Comparison of ENCODE assay signal across 8 cellular contexts in the genomic region with DNA sequence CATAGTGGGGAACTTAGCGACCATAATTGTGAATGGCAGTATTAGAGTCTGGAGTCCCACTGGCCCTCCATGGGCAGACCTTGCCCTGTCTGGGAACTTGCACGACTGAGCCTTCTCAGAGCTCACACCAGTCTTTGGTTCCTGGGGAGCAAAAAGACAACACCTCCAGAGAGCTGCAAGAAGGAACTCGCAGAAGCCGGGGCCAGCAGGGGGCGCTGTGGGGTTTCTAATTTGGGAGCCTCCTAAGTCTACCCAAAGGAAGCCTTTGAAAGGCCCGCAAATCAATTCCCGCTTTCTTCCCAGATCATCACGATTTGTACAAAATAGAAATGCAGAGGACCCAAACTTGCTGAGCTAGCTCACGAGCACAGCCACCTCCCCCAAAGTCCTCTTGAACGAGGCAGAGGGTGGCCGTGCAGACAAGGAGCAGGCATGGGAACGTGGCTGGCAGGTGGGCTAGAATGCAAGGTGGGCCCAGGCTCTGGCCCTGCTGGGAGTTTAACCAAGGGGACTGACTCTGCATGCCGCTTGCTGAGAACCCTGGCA. TPM values are rescaled to one million over a fixed set of nuclear protein-coding genes. Genes with fewer than 3 reads are reported as not detected.
DNase-seq lines count a peak whose midpoint lies in the region; ATAC-seq, FAIRE-seq and TF ChIP-seq lines count a peak whose summit lies in the region.

No MANE protein-coding gene starts in this region.

- no peak overlapping the region for H3K4me2 ChIP-seq in HepG2 (ENCODE audit: low read depth, low read length)

- intact Hi-C loops in A673 (cut with micrococcal nuclease; ENCODE audit: unreplicated experiment): loop anchor here (1.0 to 5.0 kb wide), 4 partner anchors 124 to 601 kb away; a partner anchor contains a TSS
- intact Hi-C loops in HepG2 (cut with micrococcal nuclease; ENCODE audit: unreplicated experiment): loop anchor here (1.0 to 10.0 kb wide), 3 partner anchors 351 to 601 kb away; no protein-coding TSS in a partner anchor

- no peak overlapping the region for H3K27ac Mint-ChIP-seq in chondrocyte (ENCODE audit: unreplicated experiment)

- H3K36me3 Mint-ChIP-seq in chondrocyte (ENCODE audit: low read depth): no peaks in the 10 kb centered on the region

- no peak overlapping the region for H3K27ac ChIP-seq in A673 (ENCODE audit: low read depth, low read length, poor library complexity, severe bottlenecking)
- H3K27ac ChIP-seq in HepG2 (ENCODE audit: extremely low read length, insufficient read depth, low read length): no peak overlapping the region

- TF ChIP-seq CTCF in A673 (conservative IDR thresholded peaks at IDR 0.05; ENCODE audit: low read depth, low read length) (peak; percentile 93), chondrocyte (IDR thresholded peaks at IDR 0.05) (peak; percentile 85), HepG2 (CRISPR knock-in tag; IDR thresholded peaks at IDR 0.05) (peak; percentile 66)

- peaks cover 23% of the 10 kb centered on the region for H3K27me3 Mint-ChIP-seq in chondrocyte (ENCODE audit: low read depth)

- H3K4me3 Mint-ChIP-seq in chondrocyte (ENCODE audit: unreplicated experiment): no peak overlapping the region

- no peaks in the 10 kb centered on the region for H3K9me3 Mint-ChIP-seq in chondrocyte (ENCODE audit: low read depth)

- H3K4me1 Mint-ChIP-seq in chondrocyte (ENCODE audit: low read depth): no peaks in the 10 kb centered on the region

- H3K27me3 ChIP-seq in A673 (replicated peaks; ENCODE audit: insufficient read depth, low read depth, low read length, poor library complexity) (no peaks in the 10 kb centered on the region), HepG2 (ENCODE audit: control insufficient read depth in 1 of 2, insufficient read depth in 2 of 2, low read length in 2 of 2) (peaks cover 1 to 17% of the 10 kb centered on the region in 2 experiments; a peak in 4 of 5 replicates)

- 18% methylated on average over 9 of the region's 13 CpGs for WGBS in HepG2 (ENCODE audit: low lambda C conversion rate)

- H3K36me3 ChIP-seq in A673 (ENCODE audit: insufficient read depth, low read length, poor library complexity, severe bottlenecking): peaks cover 8% of the 10 kb centered on the region
- no peaks in the 10 kb centered on the region for H3K36me3 ChIP-seq in HepG2 (replicated peaks in 1 of 2; ENCODE audit: control insufficient read depth in 1 of 2, insufficient read depth in 2 of 2, low read length in 2 of 2)

- no peaks in the 10 kb centered on the region for H3K79me2 ChIP-seq in HepG2 (ENCODE audit: insufficient read depth, low read length)

- in situ Hi-C loops in HepG2 (cut with HindIII; ENCODE audit: extremely low pct_ligation_motif_present, low pct_unique_long_range_greater_than_20kb): loop anchor here (10.0 kb wide), 2 partner anchors 348 to 608 kb away; no protein-coding TSS in a partner anchor

- 0 out of 2 replicates have a peak, but pooled peaks have one; percentile 32 for TF ChIP-seq RAD21 in HepG2 (CRISPR knock-in tag; IDR thresholded peaks at IDR 0.05)

- BruUV-seq in A673 (replicated peaks; lab: Mats Ljungman, UMichigan) (no TSS peak), HepG2 (replicated peaks; lab: Mats Ljungman, UMichigan) (no TSS peak)

- ATAC-seq in HepG2 (peak; percentile 84), GM21515 (IDR thresholded peaks at IDR 0.05; ENCODE audit: unreplicated experiment) (no peak)

- H3K4me1 ChIP-seq in A673 (ENCODE audit: insufficient read depth, low read length, poor library complexity, severe bottlenecking) (peaks cover 10% of the 10 kb centered on the region), HepG2 (ENCODE audit: insufficient read depth, low read length) (no peaks in the 10 kb centered on the region)

- CTCF ChIA-PET in A673 (lab: Charles Lee): interaction anchor here (1.3 to 1.8 kb wide), 5 partner anchors 9 to 614 kb away, joined by 3 to 5 read pairs (median 3); no protein-coding TSS in a partner anchor
- CTCF ChIA-PET in HepG2 (lab: Yijun Ruan, JAX; ENCODE audit: low intra/inter-chr PET ratio, low total read pairs): interaction anchor here (1.2 kb wide), 1 partner anchor 600 kb away, joined by 6 read pairs; no protein-coding TSS in a partner anchor

- H3K4me3 ChIP-seq in A673 (ENCODE audit: low read depth, low read length, poor library complexity, severe bottlenecking) (no peak overlapping the region), HepG2 (replicated peaks in 1 of 3; ENCODE audit: insufficient read depth in 1 of 3, low read depth in 2 of 3, low read length in 3 of 3) (no peak overlapping the region)

- no peaks in the 10 kb centered on the region for H4K20me1 ChIP-seq in HepG2 (ENCODE audit: insufficient read depth, low read length)

- TF ChIP-seq POLR2A in HepG2 (IDR thresholded peaks at IDR 0.05; ENCODE audit: insufficient read depth in 1 of 2, low read depth in 2 of 2, low read length in 2 of 2): no peak

- FAIRE-seq in HepG2 (lab: Jason Lieb, UNC): peak; percentile 15

- H2AFZ ChIP-seq in HepG2 (ENCODE audit: low read length): no peak overlapping the region

- DNase-seq in A673 (ENCODE audit: low spot score) (peak; percentile 86), GM19240 (ENCODE audit: insufficient read length, low spot score) (peak; percentile 44), NCI-H2227 (lab: John Stamatoyannopoulos, UW; ENCODE audit: unreplicated experiment) (peak; percentile 84), chondrocyte (ENCODE audit: low spot score) (no peak), HepG2 (ENCODE audit: low spot score) (peak; percentile 39)
- peak; percentile 50 for DNase-seq in activated CD4-positive, alpha-beta T cell treated with anti-CD3 and anti-CD28 coated beads for 1 hour
- peak; percentile 50 to 74 for DNase-seq in stimulated activated CD4-positive, alpha-beta T cell treated with anti-CD3 and anti-CD28 coated beads, Interleukin-4, amount 100 ng/mL, for 4 hours

- POLR2A ChIA-PET in A673 (lab: Charles Lee; ENCODE audit: low non-redundant PET) (no interaction called here), HepG2 (lab: Yijun Ruan, JAX) (no interaction called here)

- H3K9me3 ChIP-seq in A673 (ENCODE audit: low read depth, low read length, poor library complexity, severe bottlenecking): no peaks in the 10 kb centered on the region
- H3K9me3 ChIP-seq in HepG2 (ENCODE audit: low read length): no peaks in the 10 kb centered on the region

- TF ChIP-seq EP300 in HepG2 (IDR thresholded peaks at IDR 0.05; ENCODE audit: low read depth in 2 of 2, low read length in 2 of 2): no peak
- TF ChIP-seq EP300 in HepG2 (CRISPR knock-in tag; IDR thresholded peaks at IDR 0.05; ENCODE audit: borderline replicate concordance): no peak

- H3K9ac ChIP-seq in HepG2 (ENCODE audit: insufficient read depth, low read depth, low read length): no peak overlapping the region

TF ChIP-seq in HepG2, 621 proteins besides CTCF, POLR2A, EP300 and RAD21:
- TF ChIP-seq STAG1 (CRISPR knock-in tag; IDR thresholded peaks at IDR 0.05) (peak; percentile 44), SMC3 (IDR thresholded peaks at IDR 0.05; ENCODE audit: low read length) (peak; percentile 41; the same call in 1 of the 2 replicates), ATF7 (IDR thresholded peaks at IDR 0.05) (no peak), ATF7 (CRISPR knock-in tag; IDR thresholded peaks at IDR 0.05) (no peak), ZFP37 (CRISPR knock-in tag; IDR thresholded peaks at IDR 0.05; ENCODE audit: borderline replicate concordance) (no peak)
TF ChIP-seq in HepG2: peak in this region for 2.

RNA-seq across cellular contexts. Expression of a gene that starts 46.3 kb away (rescaled TPM):
- total RNA-seq in A673 (2021): 45.4 and 47.7 TPM in 2 replicates
- total RNA-seq in chondrocyte: 28.5 to 39.2 TPM (median 29.3 TPM) in 3 replicates
- total RNA-seq in HepG2 (2016; rRNA removed; fragmentation: Illumina TruSeq; extraction: Trizol): 32.5 and 45.2 TPM in 2 replicates
- total RNA-seq in HepG2 (2016; cell fraction: cytosol; rRNA removed; fragmentation: Illumina TruSeq; extraction: Trizol; ENCODE audit: low read depth): 1.2 and 1.6 TPM in 2 replicates
- 29.2 and 45.9 TPM in 2 replicates for total RNA-seq in HepG2 (2016; cell fraction: insoluble cytoplasmic fraction; rRNA removed; fragmentation: Illumina TruSeq; extraction: Trizol)
- 7.6 and 9.0 TPM in 2 replicates for total RNA-seq in HepG2 (2016; cell fraction: membrane; rRNA removed; fragmentation: Illumina TruSeq; extraction: Trizol)
- 19.3 and 21.9 TPM in 2 replicates for total RNA-seq in HepG2 (2016; cell fraction: nucleus; rRNA removed; fragmentation: Illumina TruSeq; extraction: Trizol)
- 15.6 and 20.0 TPM in 2 replicates for polyA plus RNA-seq in HepG2 (2011; rRNA removed)
- 44.0 and 49.3 TPM in 2 replicates for polyA plus RNA-seq in HepG2 (2011; cell fraction: cytosol; rRNA removed)
- 22.4 and 32.9 TPM in 2 replicates for polyA plus RNA-seq in HepG2 (2011; cell fraction: nucleus; rRNA removed)
- 14.2 and 18.3 TPM in 2 replicates for polyA plus RNA-seq in HepG2 (2012)
- 0.60 and 0.85 TPM in 2 replicates for polyA plus RNA-seq in HepG2 (2016; cell fraction: cytosol; fragmentation: Illumina TruSeq; extraction: Trizol; ENCODE audit: low read depth)
- 26.4 and 28.2 TPM in 2 replicates for polyA plus RNA-seq in HepG2 (2016; cell fraction: insoluble cytoplasmic fraction; fragmentation: Illumina TruSeq; extraction: Trizol; ENCODE audit: low read depth)
- 3.0 and 3.4 TPM in 2 replicates for polyA plus RNA-seq in HepG2 (2016; cell fraction: membrane; fragmentation: Illumina TruSeq; extraction: Trizol; ENCODE audit: low read depth)
- 17.7 TPM in 2 replicates for polyA plus RNA-seq in HepG2 (2016; cell fraction: nucleus; fragmentation: Illumina TruSeq; extraction: Trizol; ENCODE audit: insufficient read depth, low read depth)
- 86.0 and 120 TPM in 2 replicates for polyA minus RNA-seq in HepG2 (2011; rRNA and poly(A)+ RNA removed; ENCODE audit: low replicate concordance)
- polyA minus RNA-seq in HepG2 (2011; cell fraction: cytosol; rRNA and poly(A)+ RNA removed): 28.2 and 31.5 TPM in 2 replicates
- polyA minus RNA-seq in HepG2 (2011; cell fraction: nucleus; rRNA and poly(A)+ RNA removed): 14.8 and 21.6 TPM in 2 replicates
